Comparison of ENCODE assay signal across 10 cellular contexts in genomic region chr18:13500891-13501887, GRCh38.
A peak's percentile ranks its signal among the peaks of the same experiment; 100 is the strongest.
DNase-seq lines count a peak whose midpoint lies in the region; ATAC-seq, FAIRE-seq and TF ChIP-seq lines count a peak whose summit lies in the region.
"Had no signal": no experiment of that assay in that cellular context is flagged by ENCODE, and none has a peak within 500 bp of the region (broad histone marks: within the 10 kb centered on the region; RNA-seq: fewer than 3 reads in every experiment).

No MANE protein-coding gene starts in this region.

- H3K4me1 ChIP-seq in astrocyte (ENCODE audit: insufficient read depth, low read length) = peaks cover 29% of the 10 kb centered on the region
- H3K4me1 ChIP-seq in suprapubic skin = peaks cover 33% of the 10 kb centered on the region

- peak overlapping the region; percentile 53 for H3K27ac Mint-ChIP-seq in activated T-cell treated with anti-CD3 and anti-CD28 coated beads, Interleukin-2, amount 50 U/mL, for 72 hours
- peak overlapping the region; percentile 99 for H3K27ac Mint-ChIP-seq in astrocyte (ENCODE audit: unreplicated experiment)
- no peak overlapping the region for H3K27ac Mint-ChIP-seq in activated CD4-positive, alpha-beta T cell treated with anti-CD3 and anti-CD28 coated beads, Interleukin-2, amount 10 ng/mL, durations not matched to agents 7 days and 5 days

- H3K27ac ChIP-seq in astrocyte (ENCODE audit: low read depth, low read length) (peak overlapping the region; percentile 82), suprapubic skin (peak overlapping the region; percentile 76)
- H3K27ac ChIP-seq: C4-2B had no signal

- peak overlapping the region; percentile 85 for H3K9ac ChIP-seq in astrocyte (ENCODE audit: low read length)

- peaks cover 4 to 8% of the 10 kb centered on the region in 2 donors for H3K9me3 Mint-ChIP-seq in activated T-cell treated with anti-CD3 and anti-CD28 coated beads, Interleukin-2, amount 50 U/mL, for 72 hours
- H3K9me3 Mint-ChIP-seq in astrocyte (ENCODE audit: unreplicated experiment) = peaks cover 15% of the 10 kb centered on the region
- peaks cover 18% of the 10 kb centered on the region for H3K9me3 Mint-ChIP-seq in activated CD4-positive, alpha-beta T cell treated with anti-CD3 and anti-CD28 coated beads, Interleukin-2, amount 10 ng/mL, durations not matched to agents 7 days and 5 days

- no peaks in the 10 kb centered on the region for H3K79me2 ChIP-seq in astrocyte (ENCODE audit: insufficient read depth, low read length)

- H3K9me3 ChIP-seq in astrocyte (ENCODE audit: insufficient read depth, low read depth, low read length) = peaks cover 12% of the 10 kb centered on the region
- H3K9me3 ChIP-seq in suprapubic skin = no peaks in the 10 kb centered on the region

- H4K20me1 ChIP-seq in astrocyte (ENCODE audit: insufficient read depth, low read length) = no peaks in the 10 kb centered on the region

- TF ChIP-seq CTCF in astrocyte (IDR thresholded peaks at IDR 0.05; ENCODE audit: insufficient read depth, low read depth, low read length) = no peak
- no peak for TF ChIP-seq CTCF in suprapubic skin (IDR thresholded peaks at IDR 0.05)

- H3K36me3 ChIP-seq in astrocyte (ENCODE audit: insufficient read depth, low read length) (no peaks in the 10 kb centered on the region), suprapubic skin (peaks cover 10% of the 10 kb centered on the region)

- POLR2A ChIA-PET in activated CD4-positive, alpha-beta T cell treated with anti-CD3 and anti-CD28 coated beads, Interleukin-2, amount 10 ng/mL, durations not matched to agents 7 days and 5 days (lab: Charles Lee) = interaction anchor here (0.8 kb wide), 1 partner anchor 76 kb away, joined by 3 read pairs; no protein-coding TSS in a partner anchor

- peaks cover 19 to 20% of the 10 kb centered on the region in 2 donors for H3K36me3 Mint-ChIP-seq in activated T-cell treated with anti-CD3 and anti-CD28 coated beads, Interleukin-2, amount 50 U/mL, for 72 hours (ENCODE audit: insufficient read depth in 2 of 2)
- peaks cover 32% of the 10 kb centered on the region for H3K36me3 Mint-ChIP-seq in astrocyte (ENCODE audit: low read depth, unreplicated experiment)
- H3K36me3 Mint-ChIP-seq in activated CD4-positive, alpha-beta T cell treated with anti-CD3 and anti-CD28 coated beads, Interleukin-2, amount 10 ng/mL, durations not matched to agents 7 days and 5 days (ENCODE audit: low read depth) = peaks cover 36% of the 10 kb centered on the region

- FAIRE-seq in astrocyte (lab: Jason Lieb, UNC) = no peak
- FAIRE-seq: TTC549 had no signal

- CTCF ChIA-PET in activated CD4-positive, alpha-beta T cell treated with anti-CD3 and anti-CD28 coated beads, Interleukin-2, amount 10 ng/mL, durations not matched to agents 7 days and 5 days (lab: Charles Lee) = interaction anchor here (0.6 to 1.4 kb wide), 6 partner anchors 11 to 219 kb away, joined by 3 to 6 read pairs (median 3); no protein-coding TSS in a partner anchor

- TF ChIP-seq POLR2A in suprapubic skin (IDR thresholded peaks at IDR 0.05) = no peak

- intact Hi-C loops in posterior vena cava (cut with DNase I) = no loop called here

- no peaks in the 10 kb centered on the region for H3K27me3 Mint-ChIP-seq in activated T-cell treated with anti-CD3 and anti-CD28 coated beads, Interleukin-2, amount 50 U/mL, for 72 hours (ENCODE audit: low read depth)
- H3K27me3 Mint-ChIP-seq in astrocyte (ENCODE audit: low read depth, unreplicated experiment) = no peaks in the 10 kb centered on the region
- H3K27me3 Mint-ChIP-seq in activated CD4-positive, alpha-beta T cell treated with anti-CD3 and anti-CD28 coated beads, Interleukin-2, amount 10 ng/mL, durations not matched to agents 7 days and 5 days = no peaks in the 10 kb centered on the region

- WGBS in suprapubic skin = 32% methylated on average over 16 of the region's 16 CpGs

- peak overlapping the region; percentile 12 to 73 for H3K4me3 Mint-ChIP-seq in activated T-cell treated with anti-CD3 and anti-CD28 coated beads, Interleukin-2, amount 50 U/mL, for 72 hours
- H3K4me3 Mint-ChIP-seq in astrocyte (ENCODE audit: unreplicated experiment) = peak overlapping the region; percentile 27
- no peak overlapping the region for H3K4me3 Mint-ChIP-seq in activated CD4-positive, alpha-beta T cell treated with anti-CD3 and anti-CD28 coated beads, Interleukin-2, amount 10 ng/mL, durations not matched to agents 7 days and 5 days

- TF ChIP-seq EP300 in suprapubic skin (IDR thresholded peaks at IDR 0.05) = no peak

- H2AFZ ChIP-seq in astrocyte (ENCODE audit: low read depth, low read length) = no peak overlapping the region

- ATAC-seq in activated T-cell treated with anti-CD3 and anti-CD28 coated beads, Interleukin-2, amount 50 U/mL, for 72 hours (replicated peaks in 1 of 2) = no peak

- no peak for DNase-seq in activated T-cell treated with anti-CD3 and anti-CD28 coated beads, Interleukin-2, amount 50 U/mL, for 72 hours
- DNase-seq in activated T-cell treated with anti-CD3 and anti-CD28 coated beads for 4 hours (no peak), astrocyte (ENCODE audit: low read depth) (peak; percentile 93), iPS-NIHi11 (ENCODE audit: low spot score) (peak; percentile 63), suprapubic skin (ENCODE audit: low spot score in 2 of 2) (peak in 1 of 2 donors; percentile 69), activated gamma-delta T cell (lab: John Stamatoyannopoulos, UW) (no peak), posterior vena cava (ENCODE audit: low spot score) (no peak)
- no peak for DNase-seq in activated CD4-positive, alpha-beta T cell treated with anti-CD3 and anti-CD28 coated beads, Interleukin-2, amount 10 ng/mL, durations not matched to agents 7 days and 5 days

- H3K4me3 ChIP-seq in astrocyte (ENCODE audit: insufficient read depth, low read depth, low read length) (peak overlapping the region; percentile 40), suprapubic skin (peak overlapping the region; percentile 35)

- H3K4me1 Mint-ChIP-seq in activated T-cell treated with anti-CD3 and anti-CD28 coated beads, Interleukin-2, amount 50 U/mL, for 72 hours (ENCODE audit: low read depth) = peaks cover 49% of the 10 kb centered on the region
- H3K4me1 Mint-ChIP-seq in astrocyte (ENCODE audit: low read depth, unreplicated experiment) = peaks cover 33% of the 10 kb centered on the region
- peaks cover 49% of the 10 kb centered on the region for H3K4me1 Mint-ChIP-seq in activated CD4-positive, alpha-beta T cell treated with anti-CD3 and anti-CD28 coated beads, Interleukin-2, amount 10 ng/mL, durations not matched to agents 7 days and 5 days

- H3K27me3 ChIP-seq in astrocyte (ENCODE audit: insufficient read depth, low read length) = peaks cover 3% of the 10 kb centered on the region
- no peaks in the 10 kb centered on the region for H3K27me3 ChIP-seq in suprapubic skin

- H3K4me2 ChIP-seq in astrocyte (ENCODE audit: low read length) = peak overlapping the region; percentile 79

Comparison
In these comparisons a context has a peak if more than half of its experiments do, and no peak if none do; other contexts are left out.
1. DNase-seq: peak in astrocyte (single experiment) and iPS-NIHi11 (single experiment); none in activated T-cell treated with anti-CD3 and anti-CD28 coated beads, Interleukin-2, amount 50 U/mL, for 72 hours (0 of 2), activated T-cell treated with anti-CD3 and anti-CD28 coated beads for 4 hours (single experiment), activated gamma-delta T cell (single experiment), posterior vena cava (single experiment) and activated CD4-positive, alpha-beta T cell treated with anti-CD3 and anti-CD28 coated beads, Interleukin-2, amount 10 ng/mL, durations not matched to agents 7 days and 5 days (single experiment).